ENCODE assay signal across 18 cellular contexts in the genomic region with DNA sequence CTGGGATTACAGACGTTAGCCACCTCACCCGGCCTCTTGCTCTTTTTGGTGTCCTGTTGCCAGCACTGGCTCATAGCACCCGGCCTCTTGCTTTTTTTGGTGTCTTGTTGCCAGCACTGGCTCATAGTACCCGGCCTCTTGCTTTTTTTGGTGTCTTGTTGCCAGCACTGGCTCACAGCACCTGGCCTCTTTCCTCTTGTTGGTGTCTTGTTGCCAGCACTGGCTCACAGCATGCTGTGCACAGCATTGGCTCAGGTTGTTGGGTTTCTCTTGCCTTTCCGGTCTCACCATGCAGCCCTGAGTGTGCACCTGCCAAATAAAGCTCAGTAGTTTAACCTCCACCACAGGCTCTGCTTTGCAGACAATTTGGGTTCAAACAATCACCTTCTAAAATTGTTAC.
DNase-seq lines count a peak whose midpoint lies in the region; ATAC-seq and TF ChIP-seq lines count a peak whose summit lies in the region.
"Had no signal": no experiment of that assay in that cellular context is flagged by ENCODE, and none has a peak within 500 bp of the region (broad histone marks: within the 10 kb centered on the region; RNA-seq: fewer than 3 reads in every experiment).

No MANE protein-coding gene starts in this region.

- no peaks in the 10 kb centered on the region for H3K36me3 ChIP-seq in sigmoid colon
- H3K36me3 ChIP-seq: BLaER1 treated with 17β-estradiol and CSF1 and Interleukin-3, amounts not matched to agents 10 nM and 100 nM; SJSA1 had no signal

- peaks cover 0 to 10% (median 4%) of the 10 kb centered on the region in 4 donors for H3K4me1 ChIP-seq in sigmoid colon

- ATAC-seq in natural killer cell treated with Interleukin-12 subunit alpha and Interleukin-12 subunit beta and Interleukin-15 and Interleukin-18, amount 100 ng/mL, for 72 hours: no peak
- ATAC-seq in GM21825 (IDR thresholded peaks at IDR 0.05; ENCODE audit: unreplicated experiment): no peak
- ATAC-seq: activated T-cell treated with anti-CD3 and anti-CD28 coated beads, Interleukin-2, amount 50 U/mL, for 72 hours; GM12878; left colon had no signal

- no peaks in the 10 kb centered on the region for H3K27me3 ChIP-seq in sigmoid colon
- H3K27me3 ChIP-seq: BLaER1 treated with 17β-estradiol and CSF1 and Interleukin-3, amounts not matched to agents 10 nM and 100 nM; SJSA1 had no signal

- H3K4me3 Mint-ChIP-seq in natural killer cell treated with Interleukin-12 subunit alpha and Interleukin-12 subunit beta and Interleukin-15 and Interleukin-18, amount 100 ng/mL, for 72 hours: no peak overlapping the region
- H3K4me3 Mint-ChIP-seq: activated T-cell treated with anti-CD3 and anti-CD28 coated beads, Interleukin-2, amount 50 U/mL, for 72 hours had no signal

- peaks cover 0 to 10% of the 10 kb centered on the region in 2 donors for H3K27me3 Mint-ChIP-seq in natural killer cell treated with Interleukin-12 subunit alpha and Interleukin-12 subunit beta and Interleukin-15 and Interleukin-18, amount 100 ng/mL, for 72 hours

- intact Hi-C loops in sigmoid colon (cut with DNase I): no loop called here

- no peak for TF ChIP-seq POLR2A in sigmoid colon (IDR thresholded peaks at IDR 0.05)

- no peak for TF ChIP-seq EP300 in sigmoid colon (IDR thresholded peaks at IDR 0.05)

- no peaks in the 10 kb centered on the region for H3K9me3 Mint-ChIP-seq in natural killer cell treated with Interleukin-12 subunit alpha and Interleukin-12 subunit beta and Interleukin-15 and Interleukin-18, amount 100 ng/mL, for 72 hours
- H3K9me3 Mint-ChIP-seq: activated T-cell treated with anti-CD3 and anti-CD28 coated beads, Interleukin-2, amount 50 U/mL, for 72 hours had no signal

- H3K36me3 Mint-ChIP-seq in natural killer cell treated with Interleukin-12 subunit alpha and Interleukin-12 subunit beta and Interleukin-15 and Interleukin-18, amount 100 ng/mL, for 72 hours: no peaks in the 10 kb centered on the region

- 76 to 79% methylated on average over 5 of the region's 5 CpGs for WGBS in sigmoid colon, 2 donors

- H3K4me1 Mint-ChIP-seq in natural killer cell treated with Interleukin-12 subunit alpha and Interleukin-12 subunit beta and Interleukin-15 and Interleukin-18, amount 100 ng/mL, for 72 hours (ENCODE audit: low read depth in 2 of 2): no peaks in the 10 kb centered on the region

- H3K4me3 ChIP-seq in coronary artery (no peak overlapping the region), sigmoid colon (no peak overlapping the region)
- H3K4me3 ChIP-seq: BLaER1 treated with 17β-estradiol and CSF1 and Interleukin-3, amounts not matched to agents 10 nM and 100 nM; GM12878; SJSA1 had no signal

- H3K27ac ChIP-seq in coronary artery: peak overlapping the region; percentile 70
- H3K27ac ChIP-seq in sigmoid colon: peak overlapping the region in 3 of 4 donors; percentile 14 to 53 (median 18)
- H3K27ac ChIP-seq: BLaER1 treated with 17β-estradiol and CSF1 and Interleukin-3, amounts not matched to agents 10 nM and 100 nM; HL-60; KMS-11; SJSA1 had no signal

- DNase-seq in NCI-H1092 (lab: John Stamatoyannopoulos, UW): peak; percentile 80
- DNase-seq in NCI-H345 (lab: John Stamatoyannopoulos, UW): peak; percentile 84
- peak; percentile 72 for DNase-seq in coronary artery (ENCODE audit: low spot score)
- no peak for DNase-seq in sigmoid colon
- DNase-seq in natural killer cell treated with Interleukin-12 subunit alpha and Interleukin-12 subunit beta and Interleukin-15 and Interleukin-18, amount 100 ng/mL, for 72 hours (ENCODE audit: low spot score): no peak
- no peak for DNase-seq in stimulated activated CD4-positive, alpha-beta T cell treated with anti-CD3 and anti-CD28 coated beads, Interleukin-1b, Interleukin-23, amount 100 ng/mL, for 48 hours
- DNase-seq in NCI-H1930 (lab: John Stamatoyannopoulos, UW): no peak
- DNase-seq: activated CD4-positive, alpha-beta T cell treated with anti-CD3 and anti-CD28 coated beads, Interleukin-2, amount 50 U/mL, for 4 hours; activated T-cell treated with anti-CD3 and anti-CD28 coated beads, Interleukin-2, amount 50 U/mL, for 72 hours; cortex of kidney; left colon; NCI-H2171 had no signal

- TF ChIP-seq CTCF in coronary artery (IDR thresholded peaks at IDR 0.05) (no peak), sigmoid colon (IDR thresholded peaks at IDR 0.05) (no peak)

- no peak overlapping the region for H3K27ac Mint-ChIP-seq in natural killer cell treated with Interleukin-12 subunit alpha and Interleukin-12 subunit beta and Interleukin-15 and Interleukin-18, amount 100 ng/mL, for 72 hours
- H3K27ac Mint-ChIP-seq: activated T-cell treated with anti-CD3 and anti-CD28 coated beads, Interleukin-2, amount 50 U/mL, for 72 hours had no signal

- H3K9me3 ChIP-seq in sigmoid colon: no peaks in the 10 kb centered on the region
- H3K9me3 ChIP-seq: BLaER1 treated with 17β-estradiol and CSF1 and Interleukin-3, amounts not matched to agents 10 nM and 100 nM; SJSA1 had no signal

Comparison
In these comparisons a context has a peak if more than half of its experiments do, and no peak if none do; other contexts are left out.
1. DNase-seq: peak in NCI-H1092 (single experiment), NCI-H345 (single experiment) and coronary artery (single experiment); none in sigmoid colon (single experiment), natural killer cell treated with Interleukin-12 subunit alpha and Interleukin-12 subunit beta and Interleukin-15 and Interleukin-18, amount 100 ng/mL, for 72 hours (single experiment), stimulated activated CD4-positive, alpha-beta T cell treated with anti-CD3 and anti-CD28 coated beads, Interleukin-1b, Interleukin-23, amount 100 ng/mL, for 48 hours (single experiment) and NCI-H1930 (0 of 2).